In the genomic region with DNA sequence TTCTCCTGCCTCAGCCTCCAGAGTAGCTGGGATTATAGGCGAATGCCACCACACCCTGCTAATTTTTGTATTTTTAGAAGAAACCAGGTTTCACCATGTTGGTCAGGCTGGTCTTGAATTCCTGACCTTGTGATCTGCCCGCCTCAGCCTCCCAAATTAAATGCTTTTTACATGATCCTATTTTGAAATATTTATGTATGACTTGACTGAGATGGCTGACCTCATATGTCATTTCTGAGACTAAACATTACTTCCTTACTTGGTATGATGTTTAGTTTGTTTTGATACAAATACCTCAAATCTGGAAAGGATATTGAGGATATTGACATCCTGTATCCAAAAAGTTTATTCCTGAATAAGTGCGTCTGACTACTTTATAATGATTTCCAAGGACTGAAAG, we compare ENCODE assay signal across 17 cellular contexts. TPM values are rescaled to one million over a fixed set of nuclear protein-coding genes. Genes with fewer than 3 reads are reported as not detected.
DNase-seq lines count a peak whose midpoint lies in the region; ATAC-seq and TF ChIP-seq lines count a peak whose summit lies in the region.
"Had no signal": no experiment of that assay in that cellular context is flagged by ENCODE, and none has a peak within 500 bp of the region (broad histone marks: within the 10 kb centered on the region; RNA-seq: fewer than 3 reads in every experiment).

No MANE protein-coding gene starts in this region.

- peaks cover 13 to 18% of the 10 kb centered on the region in 2 donors for H3K4me1 ChIP-seq in lung (ENCODE audit: control insufficient read depth in 2 of 2, insufficient read depth in 2 of 2, low read length in 2 of 2)
- peaks cover 6 to 58% (median 30%) of the 10 kb centered on the region in 4 donors for H3K4me1 ChIP-seq in tibial artery

- ATAC-seq in lung (ENCODE audit: insufficient read depth, low FRiP score), result no peak
- ATAC-seq: WTC11 had no signal

- H3K27me3 Mint-ChIP-seq in activated naive CD4-positive, alpha-beta T cell treated with anti-CD3 and anti-CD28 coated beads, Interleukin-2, amount 50 U/mL, for 24 hours, result no peaks in the 10 kb centered on the region
- H3K27me3 Mint-ChIP-seq in activated naive CD4-positive, alpha-beta T cell treated with anti-CD3 and anti-CD28 coated beads, Interleukin-2, amount 10 ng/mL, durations not matched to agents 7 days and 5 days, result no peaks in the 10 kb centered on the region

- peaks cover 42% of the 10 kb centered on the region for H3K4me1 Mint-ChIP-seq in activated naive CD4-positive, alpha-beta T cell treated with anti-CD3 and anti-CD28 coated beads, Interleukin-2, amount 50 U/mL, for 24 hours
- H3K4me1 Mint-ChIP-seq in activated naive CD4-positive, alpha-beta T cell treated with anti-CD3 and anti-CD28 coated beads, Interleukin-2, amount 10 ng/mL, durations not matched to agents 7 days and 5 days, result peaks cover 54% of the 10 kb centered on the region

- TF ChIP-seq CTCF in choroid plexus epithelial cell (conservative IDR thresholded peaks at IDR 0.05; ENCODE audit: low read depth, low read length) (no peak), lung (IDR thresholded peaks at IDR 0.05; ENCODE audit: control extremely low read depth, extremely low read depth) (no peak), tibial artery (IDR thresholded peaks at IDR 0.05) (no peak)

- H3K4me3 ChIP-seq in choroid plexus epithelial cell (ENCODE audit: low read depth, low read length), result no peak overlapping the region
- H3K4me3 ChIP-seq in lung, result no peak overlapping the region
- peak overlapping the region; percentile 39 to 44 for H3K4me3 ChIP-seq in tibial artery

- H3K36me3 Mint-ChIP-seq in activated naive CD4-positive, alpha-beta T cell treated with anti-CD3 and anti-CD28 coated beads, Interleukin-2, amount 50 U/mL, for 24 hours, result peaks cover 9% of the 10 kb centered on the region
- peaks cover 45% of the 10 kb centered on the region for H3K36me3 Mint-ChIP-seq in activated naive CD4-positive, alpha-beta T cell treated with anti-CD3 and anti-CD28 coated beads, Interleukin-2, amount 10 ng/mL, durations not matched to agents 7 days and 5 days

- intact Hi-C loops in tibial artery (cut with DNase I; ENCODE audit: low total_unique reads), result no loop called here

- H3K9me3 ChIP-seq in lung (ENCODE audit: control insufficient read depth in 2 of 2, insufficient read depth in 1 of 2, low read length in 1 of 2), result no peaks in the 10 kb centered on the region
- no peaks in the 10 kb centered on the region for H3K9me3 ChIP-seq in tibial artery

- H3K27ac ChIP-seq in lung (ENCODE audit: low read depth in 1 of 2, low read length in 1 of 2) (peak overlapping the region; percentile 85 to 97), tibial artery (peak overlapping the region; percentile 76 to 86)
- H3K27ac ChIP-seq: HL-60 had no signal

- peaks cover 10 to 24% of the 10 kb centered on the region in 2 donors for H3K36me3 ChIP-seq in lung (ENCODE audit: control insufficient read depth in 2 of 2, insufficient read depth in 2 of 2, low read length in 2 of 2)
- H3K36me3 ChIP-seq in tibial artery, result peaks cover 36 to 53% (median 41%) of the 10 kb centered on the region in 3 donors

- no peaks in the 10 kb centered on the region for H3K27me3 ChIP-seq in lung (ENCODE audit: control insufficient read depth, insufficient read depth)
- no peaks in the 10 kb centered on the region for H3K27me3 ChIP-seq in tibial artery

- DNase-seq in activated naive CD4-positive, alpha-beta T cell treated with anti-CD3 and anti-CD28 coated beads, Interleukin-2, amount 10 ng/mL, durations not matched to agents 7 days and 5 days, result no peak
- DNase-seq in choroid plexus epithelial cell (ENCODE audit: low read depth) (peak; percentile 63), lung (ENCODE audit: low spot score) (no peak), tibial artery (no peak), NOMO-1 (lab: John Stamatoyannopoulos, UW; ENCODE audit: unreplicated experiment in 2 of 2) (no peak), ureter (ENCODE audit: low spot score) (no peak), AML-193 (lab: John Stamatoyannopoulos, UW) (no peak)
- DNase-seq: 8988T; activated gamma-delta T cell treated with Interleukin-2 at 50 U/mL for 16 hours; hippocampal formation; mesenchymal stem cell; NCI-H1417 treated with DMSO at 0.1 percent for 48 hours; NCI-H345; stimulated activated CD4-positive, alpha-beta T cell treated with anti-CD3 and anti-CD28 coated beads, Interleukin-12 subunit alpha, Interleukin-12 subunit beta, amount 100 ng/mL, for 4 hours had no signal

- H3K4me3 Mint-ChIP-seq in activated naive CD4-positive, alpha-beta T cell treated with anti-CD3 and anti-CD28 coated beads, Interleukin-2, amount 50 U/mL, for 24 hours, result peak overlapping the region; percentile 20
- no peak overlapping the region for H3K4me3 Mint-ChIP-seq in activated naive CD4-positive, alpha-beta T cell treated with anti-CD3 and anti-CD28 coated beads, Interleukin-2, amount 10 ng/mL, durations not matched to agents 7 days and 5 days
- H3K4me3 Mint-ChIP-seq: WTC11 had no signal

- H3K27ac Mint-ChIP-seq in activated naive CD4-positive, alpha-beta T cell treated with anti-CD3 and anti-CD28 coated beads, Interleukin-2, amount 50 U/mL, for 24 hours, result no peak overlapping the region
- no peak overlapping the region for H3K27ac Mint-ChIP-seq in activated naive CD4-positive, alpha-beta T cell treated with anti-CD3 and anti-CD28 coated beads, Interleukin-2, amount 10 ng/mL, durations not matched to agents 7 days and 5 days
- H3K27ac Mint-ChIP-seq: WTC11 had no signal

- CTCF ChIA-PET in activated naive CD4-positive, alpha-beta T cell treated with anti-CD3 and anti-CD28 coated beads, Interleukin-2, amount 10 ng/mL, durations not matched to agents 7 days and 5 days (lab: Charles Lee), result interaction anchor here (0.9 to 1.5 kb wide), 4 partner anchors 35 to 164 kb away, joined by 3 to 5 read pairs (median 4); no protein-coding TSS in a partner anchor

- WGBS in lung, 2 donors, result 67 to 85% methylated on average over 3 of the region's 3 CpGs

- H3K9me3 Mint-ChIP-seq in activated naive CD4-positive, alpha-beta T cell treated with anti-CD3 and anti-CD28 coated beads, Interleukin-2, amount 50 U/mL, for 24 hours, result no peaks in the 10 kb centered on the region
- H3K9me3 Mint-ChIP-seq in activated naive CD4-positive, alpha-beta T cell treated with anti-CD3 and anti-CD28 coated beads, Interleukin-2, amount 10 ng/mL, durations not matched to agents 7 days and 5 days, result no peaks in the 10 kb centered on the region
- H3K9me3 Mint-ChIP-seq: WTC11 had no signal

RNA-seq across cellular contexts. Expression of a gene that starts 11.9 kb away (rescaled TPM):
- total RNA-seq in lung (100 to 1,000 TPM; 102 to 128 TPM), ureter (221 TPM)
- 10 to 100 TPM; 46.8 to 84.0 TPM for polyA plus RNA-seq in lung

RNA-seq across cellular contexts. Expression of a gene that starts 25.7 kb away (rescaled TPM):
- total RNA-seq in lung (1 to 10 TPM; 2.3 to 2.8 TPM), ureter (0.68 TPM)
- polyA plus RNA-seq in lung, result under 1 TPM; 0.94 to 0.95 TPM

RNA-seq across cellular contexts. Expression of a gene that starts 49.8 kb away (rescaled TPM):
- total RNA-seq in lung, result 10 to 100 TPM; 11.3 to 85.3 TPM
- polyA plus RNA-seq in lung, result 100 to 1,000 TPM; 310 to 344 TPM
- total RNA-seq in ureter, result 109 TPM

Comparison
In these comparisons a context has a peak if more than half of its experiments do, and no peak if none do; other contexts are left out.
1. H3K4me3 ChIP-seq: peak in tibial artery (2 of 2); none in choroid plexus epithelial cell (single experiment) and lung (single experiment).